ENCODE assay signal across 1 cellular context in genomic region chr5:115472601-115473000, GRCh38.
TF ChIP-seq lines count a peak whose summit lies in the region.

No MANE protein-coding gene starts in this region.

TF ChIP-seq in WTC11, 78 proteins besides CTCF, POLR2A, EP300 and RAD21 (continued from another document):
- TF ChIP-seq CBFB (CRISPR knock-in tag; IDR thresholded peaks at IDR 0.05; ENCODE audit: low read depth): no peak
- TF ChIP-seq SP1 (CRISPR knock-in tag; conservative IDR thresholded peaks at IDR 0.05): no peak
- no peak for TF ChIP-seq ZNF671 (CRISPR knock-in tag; IDR thresholded peaks at IDR 0.05)
